In the genomic region with DNA sequence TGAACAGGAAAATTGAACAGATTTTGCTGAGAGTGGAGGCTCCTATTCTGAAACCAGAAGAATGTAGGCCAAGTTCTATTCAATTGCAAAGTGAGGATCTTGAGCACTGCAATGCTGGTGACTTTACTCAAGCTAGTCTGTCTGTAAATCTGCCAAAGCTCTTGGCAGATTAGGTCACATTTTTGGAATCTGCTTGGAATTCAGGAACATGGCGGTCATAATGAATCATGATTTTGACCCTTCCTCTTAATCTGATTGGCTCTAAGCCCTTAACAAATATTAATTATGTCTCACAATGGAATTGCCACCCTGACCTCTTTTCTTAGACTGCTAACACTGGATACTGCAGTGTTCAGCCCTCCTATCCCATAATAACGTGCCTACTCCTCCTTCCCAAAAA, we compare ENCODE assay signal across 12 cellular contexts. TPM values are rescaled to one million over a fixed set of nuclear protein-coding genes. Genes with fewer than 3 reads are reported as not detected.
DNase-seq lines count a peak whose midpoint lies in the region; ATAC-seq and TF ChIP-seq lines count a peak whose summit lies in the region.
"Had no signal": no experiment of that assay in that cellular context is flagged by ENCODE, and none has a peak within 500 bp of the region (broad histone marks: within the 10 kb centered on the region; RNA-seq: fewer than 3 reads in every experiment).

No MANE protein-coding gene starts in this region.

- no peak overlapping the region for H3K27ac Mint-ChIP-seq in activated T-cell treated with anti-CD3 and anti-CD28 coated beads, Interleukin-2, amount 50 U/mL, for 24 hours
- H3K27ac Mint-ChIP-seq: activated naive CD4-positive, alpha-beta T cell treated with anti-CD3 and anti-CD28 coated beads, Interleukin-2, amount 50 U/mL, for 24 hours had no signal

- H3K9me3 Mint-ChIP-seq in activated T-cell treated with anti-CD3 and anti-CD28 coated beads, Interleukin-2, amount 50 U/mL, for 24 hours = no peaks in the 10 kb centered on the region
- H3K9me3 Mint-ChIP-seq: activated naive CD4-positive, alpha-beta T cell treated with anti-CD3 and anti-CD28 coated beads, Interleukin-2, amount 50 U/mL, for 24 hours had no signal

- CTCF ChIA-PET in BJ (lab: Yijun Ruan, JAX) = interaction anchor here (0.9 to 1.7 kb wide), 5 partner anchors 9 to 270 kb away, joined by 3 to 6 read pairs (median 4); no protein-coding TSS in a partner anchor

- POLR2A ChIA-PET in BJ (lab: Charles Lee) = interaction anchor here (0.5 to 0.6 kb wide), 2 partner anchors 74 to 599 kb away, joined by 3 to 5 read pairs; no protein-coding TSS in a partner anchor

- no peaks in the 10 kb centered on the region for H3K36me3 ChIP-seq in BJ (ENCODE audit: control insufficient read depth, insufficient read depth, low read length)
- H3K36me3 ChIP-seq: ovary had no signal

- TF ChIP-seq CTCF in BJ (IDR thresholded peaks at IDR 0.05; ENCODE audit: insufficient read depth, low read depth, low read length) (no peak), fibroblast of pulmonary artery (IDR thresholded peaks at IDR 0.05; ENCODE audit: low read length, missing control alignments) (no peak), omental fat pad (IDR thresholded peaks at IDR 0.05) (no peak)

- H3K4me1 Mint-ChIP-seq in activated T-cell treated with anti-CD3 and anti-CD28 coated beads, Interleukin-2, amount 50 U/mL, for 24 hours (ENCODE audit: low read depth) = no peaks in the 10 kb centered on the region
- H3K4me1 Mint-ChIP-seq: activated naive CD4-positive, alpha-beta T cell treated with anti-CD3 and anti-CD28 coated beads, Interleukin-2, amount 50 U/mL, for 24 hours had no signal

- DNase-seq in BJ (ENCODE audit: low read depth) (peak; percentile 71), RKO (ENCODE audit: low spot score) (peak; percentile 63), fibroblast of pulmonary artery (ENCODE audit: low read depth) (peak; percentile 93), omental fat pad (ENCODE audit: low spot score) (no peak), NCI-H1930 (lab: John Stamatoyannopoulos, UW) (no peak)
- DNase-seq in activated T-cell treated with anti-CD3 and anti-CD28 coated beads, Interleukin-2, amount 50 U/mL, for 24 hours = no peak
- DNase-seq: NCI-H748 treated with DMSO at 0.1 percent for 48 hours, ovary had no signal

- H3K27me3 ChIP-seq in BJ (ENCODE audit: control insufficient read depth, insufficient read depth, low read length) = no peaks in the 10 kb centered on the region
- H3K27me3 ChIP-seq: ovary had no signal

- H3K27me3 Mint-ChIP-seq in activated T-cell treated with anti-CD3 and anti-CD28 coated beads, Interleukin-2, amount 50 U/mL, for 24 hours = peaks cover 41% of the 10 kb centered on the region

- ATAC-seq in omental fat pad (ENCODE audit: low FRiP score) (peak; percentile 58), HG03439 (IDR thresholded peaks at IDR 0.05; ENCODE audit: unreplicated experiment) (no peak), HG03025 (IDR thresholded peaks at IDR 0.05; ENCODE audit: low FRiP score, unreplicated experiment) (no peak)
- ATAC-seq: HCT116 had no signal

- H3K4me3 Mint-ChIP-seq in activated T-cell treated with anti-CD3 and anti-CD28 coated beads, Interleukin-2, amount 50 U/mL, for 24 hours = no peak overlapping the region
- H3K4me3 Mint-ChIP-seq: activated naive CD4-positive, alpha-beta T cell treated with anti-CD3 and anti-CD28 coated beads, Interleukin-2, amount 50 U/mL, for 24 hours had no signal

- no peak overlapping the region for H3K4me3 ChIP-seq in BJ (ENCODE audit: low read depth, low read length)
- H3K4me3 ChIP-seq in fibroblast of pulmonary artery (replicated peaks; ENCODE audit: low read depth, low read length) = no peak overlapping the region
- H3K4me3 ChIP-seq: ovary had no signal

- H3K36me3 Mint-ChIP-seq in activated T-cell treated with anti-CD3 and anti-CD28 coated beads, Interleukin-2, amount 50 U/mL, for 24 hours (ENCODE audit: low read depth) = no peaks in the 10 kb centered on the region
- H3K36me3 Mint-ChIP-seq: activated naive CD4-positive, alpha-beta T cell treated with anti-CD3 and anti-CD28 coated beads, Interleukin-2, amount 50 U/mL, for 24 hours had no signal

RNA-seq across cellular contexts. Expression of a gene that starts 7.2 kb away (rescaled TPM):
- polyA plus RNA-seq in BJ (2011; rRNA removed) = 99.6 and 190 TPM in 2 replicates
- 75.1 and 90.0 TPM in 2 replicates for polyA minus RNA-seq in BJ (2011; rRNA and poly(A)+ RNA removed)
- total RNA-seq in omental fat pad = 100 to 1,000 TPM in 2 of 4 donors, 10 to 100 TPM in 2; 77.0 to 117 (median 94.5) TPM

Comparison
In these comparisons a context has a peak if more than half of its experiments do, and no peak if none do; other contexts are left out.
1. DNase-seq: peak in BJ (single experiment), RKO (single experiment) and fibroblast of pulmonary artery (single experiment); none in omental fat pad (single experiment), NCI-H1930 (0 of 2) and activated T-cell treated with anti-CD3 and anti-CD28 coated beads, Interleukin-2, amount 50 U/mL, for 24 hours (single experiment).